Comparison of ENCODE assay signal across 21 cellular contexts in genomic region chr4:85759392-85759791, GRCh38.
"Had no signal": no experiment of that assay in that cellular context is flagged by ENCODE, and none has a peak within 500 bp of the region (broad histone marks: within the 10 kb centered on the region; RNA-seq: fewer than 3 reads in every experiment).

No MANE protein-coding gene starts in this region.

- ATAC-seq: esophagus mucosa; gastroesophageal sphincter; left lobe of liver; natural killer cell treated with Interleukin-12 subunit alpha and Interleukin-12 subunit beta and Interleukin-15 and Interleukin-18, amount 100 ng/mL, for 72 hours; psoas muscle; right lobe of liver; stimulated activated memory B cell treated with anti-CD40 and anti-IgM and Interleukin-4, amounts not matched to agents 10 μg/mL and 1 μg/mL and 100 μg/mL, for 72 hours; upper lobe of right lung had no signal

- DNase-seq: cerebellar nuclear complex; colonic mucosa; effector CD4-positive, alpha-beta T cell; foreskin fibroblast; glutamatergic neuron; islet precursor cell; mammary epithelial cell; midbrain; psoas muscle; retina; right lobe of liver; stimulated activated CD4-positive, alpha-beta T cell treated with anti-CD3 and anti-CD28 coated beads, Interleukin-4, amount 100 ng/mL, for 1 hour; tibial artery; upper lobe of right lung had no signal

- H3K9me3 ChIP-seq: colonic mucosa, gastroesophageal sphincter, neutrophil, psoas muscle, right lobe of liver, tibial artery, upper lobe of right lung had no signal

- H3K36me3 Mint-ChIP-seq: natural killer cell treated with Interleukin-12 subunit alpha and Interleukin-12 subunit beta and Interleukin-15 and Interleukin-18, amount 100 ng/mL, for 72 hours had no signal

- H3K27me3 ChIP-seq: colonic mucosa, gastroesophageal sphincter, neutrophil, right lobe of liver, tibial artery, upper lobe of right lung had no signal

- H3K4me1 ChIP-seq: colonic mucosa, right lobe of liver had no signal

- H3K36me3 ChIP-seq: colonic mucosa, gastroesophageal sphincter, neutrophil, right lobe of liver, tibial artery, upper lobe of right lung had no signal

- H3K4me3 ChIP-seq: colonic mucosa, gastroesophageal sphincter, psoas muscle, right lobe of liver, tibial artery, upper lobe of right lung had no signal

- H3K9me3 Mint-ChIP-seq: stimulated activated memory B cell treated with anti-CD40 and anti-IgM and Interleukin-4, amounts not matched to agents 10 μg/mL and 1 μg/mL and 100 μg/mL, for 72 hours had no signal

- H3K27ac Mint-ChIP-seq: natural killer cell treated with Interleukin-12 subunit alpha and Interleukin-12 subunit beta and Interleukin-15 and Interleukin-18, amount 100 ng/mL, for 72 hours; stimulated activated memory B cell treated with anti-CD40 and anti-IgM and Interleukin-4, amounts not matched to agents 10 μg/mL and 1 μg/mL and 100 μg/mL, for 72 hours; stimulated activated naive CD8-positive, alpha-beta T cell treated with anti-CD3 and anti-CD28 coated beads, Interleukin-15, Interleukin-2, amounts not matched to agents 100 ng/mL and 50 ng/mL, for 24 hours had no signal

- H3K27me3 Mint-ChIP-seq: natural killer cell treated with Interleukin-12 subunit alpha and Interleukin-12 subunit beta and Interleukin-15 and Interleukin-18, amount 100 ng/mL, for 72 hours; stimulated activated memory B cell treated with anti-CD40 and anti-IgM and Interleukin-4, amounts not matched to agents 10 μg/mL and 1 μg/mL and 100 μg/mL, for 72 hours; stimulated activated naive CD8-positive, alpha-beta T cell treated with anti-CD3 and anti-CD28 coated beads, Interleukin-15, Interleukin-2, amounts not matched to agents 100 ng/mL and 50 ng/mL, for 24 hours had no signal

- H3K4me3 Mint-ChIP-seq: natural killer cell treated with Interleukin-12 subunit alpha and Interleukin-12 subunit beta and Interleukin-15 and Interleukin-18, amount 100 ng/mL, for 72 hours; stimulated activated memory B cell treated with anti-CD40 and anti-IgM and Interleukin-4, amounts not matched to agents 10 μg/mL and 1 μg/mL and 100 μg/mL, for 72 hours; stimulated activated naive CD8-positive, alpha-beta T cell treated with anti-CD3 and anti-CD28 coated beads, Interleukin-15, Interleukin-2, amounts not matched to agents 100 ng/mL and 50 ng/mL, for 24 hours had no signal

- H3K27ac ChIP-seq: colonic mucosa, gastroesophageal sphincter, neutrophil, psoas muscle, right lobe of liver, tibial artery, upper lobe of right lung had no signal
